ENCODE assay signal across 37 cellular contexts in genomic region chrX:55668084-55668483, GRCh38. TPM values are rescaled to one million over a fixed set of nuclear protein-coding genes. Genes with fewer than 3 reads are reported as not detected.
"Had no signal": no experiment of that assay in that cellular context is flagged by ENCODE, and none has a peak within 500 bp of the region (broad histone marks: within the 10 kb centered on the region; RNA-seq: fewer than 3 reads in every experiment).

No MANE protein-coding gene starts in this region.

- H3K9ac ChIP-seq: parathyroid adenoma had no signal

- H3K4me1 Mint-ChIP-seq: nephron; stimulated activated naive CD8-positive, alpha-beta T cell treated with anti-CD3 and anti-CD28 coated beads, Interleukin-15, amount 100 ng/mL, for 72 hours had no signal

- H3K27me3 Mint-ChIP-seq: naive thymus-derived CD4-positive, alpha-beta T cell; progenitor cell of endocrine pancreas; stimulated activated memory B cell treated with anti-CD40 and anti-IgM and Interleukin-4, amounts not matched to agents 10 μg/mL and 1 μg/mL and 100 μg/mL, for 72 hours; stimulated activated naive CD8-positive, alpha-beta T cell treated with anti-CD3 and anti-CD28 coated beads, Interleukin-15, amount 100 ng/mL, for 72 hours; type B pancreatic cell had no signal

- H3K27ac Mint-ChIP-seq: naive thymus-derived CD4-positive, alpha-beta T cell; natural killer cell; nephron; progenitor cell of endocrine pancreas; stimulated activated memory B cell treated with anti-CD40 and anti-IgM and Interleukin-4, amounts not matched to agents 10 μg/mL and 1 μg/mL and 100 μg/mL, for 72 hours; stimulated activated naive CD8-positive, alpha-beta T cell treated with anti-CD3 and anti-CD28 coated beads, Interleukin-15, amount 100 ng/mL, for 72 hours; type B pancreatic cell had no signal

- H3K9me3 ChIP-seq: neutrophil, suprapubic skin, testis, transverse colon, upper lobe of right lung, uterus had no signal

- H3K27ac ChIP-seq: neutrophil, parathyroid adenoma, psoas muscle, skin epidermis, spleen, suprapubic skin, testis, tibial artery, transverse colon, upper lobe of right lung, uterus had no signal

- H3K9me3 Mint-ChIP-seq: natural killer cell had no signal

- H3K27me3 ChIP-seq: neutrophil, spleen, suprapubic skin, testis, tibial artery, transverse colon, upper lobe of right lung, uterus had no signal

- H3K79me2 ChIP-seq: parathyroid adenoma had no signal

- H3K4me2 ChIP-seq: smooth muscle cell had no signal

- H3K4me3 ChIP-seq: psoas muscle, skin epidermis, smooth muscle cell, spleen, suprapubic skin, testis, tibial artery, transverse colon, upper lobe of right lung, uterus had no signal

- H3K4me3 Mint-ChIP-seq: naive thymus-derived CD4-positive, alpha-beta T cell; natural killer cell; nephron; stimulated activated memory B cell treated with anti-CD40 and anti-IgM and Interleukin-4, amounts not matched to agents 10 μg/mL and 1 μg/mL and 100 μg/mL, for 72 hours; stimulated activated naive CD8-positive, alpha-beta T cell treated with anti-CD3 and anti-CD28 coated beads, Interleukin-15, amount 100 ng/mL, for 72 hours; type B pancreatic cell had no signal

- ATAC-seq: naive thymus-derived CD4-positive, alpha-beta T cell; natural killer cell; psoas muscle; right cardiac atrium; sciatic nerve; stimulated activated memory B cell treated with anti-CD40 and anti-IgM and Interleukin-4, amounts not matched to agents 10 μg/mL and 1 μg/mL and 100 μg/mL, for 72 hours; stimulated activated naive CD8-positive, alpha-beta T cell treated with anti-CD3 and anti-CD28 coated beads, Interleukin-15, amount 100 ng/mL, for 72 hours; stimulated activated naive CD8-positive, alpha-beta T cell treated with anti-CD3 and anti-CD28 coated beads, Interleukin-15, Interleukin-2, amounts not matched to agents 100 U/mL and 50 U/mL, for 24 hours; upper lobe of right lung had no signal

- H3K36me3 Mint-ChIP-seq: natural killer cell, type B pancreatic cell had no signal

- H3K4me1 ChIP-seq: parathyroid adenoma, psoas muscle, spleen, suprapubic skin, testis, tibial artery, transverse colon, upper lobe of right lung, uterus had no signal

- H2AFZ ChIP-seq: parathyroid adenoma had no signal

- DNase-seq: naive thymus-derived CD4-positive, alpha-beta T cell; natural killer cell; nucleus accumbens; posterior cingulate gyrus; psoas muscle; right cardiac atrium; spleen; stimulated activated CD4-positive, alpha-beta T cell treated with anti-CD3 and anti-CD28 coated beads, Interleukin-12 subunit alpha, Interleukin-12 subunit beta, amount 100 ng/mL, for 4 hours; stimulated activated CD4-positive, alpha-beta T cell treated with anti-CD3 and anti-CD28 coated beads, Interleukin-1b, Interleukin-23, amount 100 ng/mL, for 48 hours; stimulated activated CD4-positive, alpha-beta T cell treated with anti-CD3 and anti-CD28 coated beads, Interleukin-4, amount 100 ng/mL, for 1 hour; stimulated activated CD4-positive, alpha-beta T cell treated with anti-CD3 and anti-CD28 coated beads, Interleukin-4, amount 100 ng/mL, for 4 hours; stimulated activated CD8-positive, alpha-beta memory T cell treated with anti-CD3 and anti-CD28 coated beads, Interleukin-4, amount 100 ng/mL, for 48 hours; stimulated activated naive CD4-positive, alpha-beta T cell; stimulated activated naive CD8-positive, alpha-beta T cell treated with anti-CD3 and anti-CD28 coated beads, Interleukin-15, amount 100 ng/mL, for 72 hours; stimulated activated naive CD8-positive, alpha-beta T cell treated with anti-CD3 and anti-CD28 coated beads, Interleukin-15, Interleukin-2, amounts not matched to agents 100 U/mL and 50 U/mL, for 24 hours; substantia nigra; testis; tibial artery; transverse colon; upper lobe of right lung; uterus had no signal

- H3K36me3 ChIP-seq: neutrophil, spleen, suprapubic skin, tibial artery, transverse colon, upper lobe of right lung, uterus had no signal

RNA-seq across cellular contexts. Expression of gene FOXR2, which starts 44.9 kb away (rescaled TPM):
- total RNA-seq: naive thymus-derived CD4-positive, alpha-beta T cell; natural killer cell; omental fat pad; osteocyte; progenitor cell of endocrine pancreas; psoas muscle; renal cortical epithelial cell; right cardiac atrium; sciatic nerve; smooth muscle cell; spleen; suprapubic skin; transverse colon; upper lobe of right lung; urinary bladder; uterus had no signal
- polyA plus RNA-seq: naive thymus-derived CD4-positive, alpha-beta T cell; neural cell; psoas muscle; right cardiac atrium; smooth muscle cell; spleen; thymus; urinary bladder had no signal
